9 cellular contexts compared by ENCODE assay signal in genomic region chr20:44552950-44553908, GRCh38. TPM values are rescaled to one million over a fixed set of nuclear protein-coding genes. Genes with fewer than 3 reads are reported as not detected.
DNase-seq lines count a peak whose midpoint lies in the region; ATAC-seq and TF ChIP-seq lines count a peak whose summit lies in the region.
"Had no signal": no experiment of that assay in that cellular context is flagged by ENCODE, and none has a peak within 500 bp of the region (broad histone marks: within the 10 kb centered on the region; RNA-seq: fewer than 3 reads in every experiment).

No MANE protein-coding gene starts in this region.

- TF ChIP-seq CTCF in BJ (IDR thresholded peaks at IDR 0.05; ENCODE audit: insufficient read depth, low read depth, low read length): no peak
- no peak for TF ChIP-seq CTCF in astrocyte of the spinal cord (IDR thresholded peaks at IDR 0.05; ENCODE audit: low read depth, low read length)

- in situ Hi-C loops in astrocyte of the spinal cord (cut with HindIII; ENCODE audit: low sequenced_read_pairs): no loop called here

- no peaks in the 10 kb centered on the region for H3K79me2 ChIP-seq in mesendoderm (ENCODE audit: control insufficient read depth, insufficient read depth, low read length)

- DNase-seq in BJ (ENCODE audit: low read depth) (peak; percentile 77), astrocyte of the spinal cord (ENCODE audit: low read depth, low spot score) (peak; percentile 86), mesendoderm (no peak), H7 (no peak), sciatic nerve (ENCODE audit: low spot score) (no peak), OCI-M2 (lab: John Stamatoyannopoulos, UW; ENCODE audit: unreplicated experiment) (no peak)

- H3K27me3 ChIP-seq in BJ (ENCODE audit: control insufficient read depth, insufficient read depth, low read length): no peaks in the 10 kb centered on the region
- H3K27me3 ChIP-seq in HUES64 (ENCODE audit: insufficient read depth, low read length): no peaks in the 10 kb centered on the region
- no peaks in the 10 kb centered on the region for H3K27me3 ChIP-seq in mesendoderm (ENCODE audit: insufficient read depth, low read length, poor library complexity)
- no peaks in the 10 kb centered on the region for H3K27me3 ChIP-seq in H7 (ENCODE audit: control insufficient read depth, insufficient read depth, low read length)
- H3K27me3 ChIP-seq: neutrophil had no signal

- POLR2A ChIA-PET in BJ (lab: Charles Lee): no interaction called here

- H4K8ac ChIP-seq in mesendoderm (ENCODE audit: low read depth, low read length): no peak overlapping the region

- no peak overlapping the region for H3K4ac ChIP-seq in mesendoderm (ENCODE audit: low read depth, low read length)

- ATAC-seq in GM21447 (IDR thresholded peaks at IDR 0.05; ENCODE audit: unreplicated experiment) (no peak), sciatic nerve (no peak)

- H3K56ac ChIP-seq in mesendoderm (ENCODE audit: low read length): peak overlapping the region; percentile 58

- no peak overlapping the region for H3K4me2 ChIP-seq in mesendoderm (ENCODE audit: low read length)

- no peak overlapping the region for H2BK15ac ChIP-seq in mesendoderm (replicated peaks; ENCODE audit: low read depth)

- H3K18ac ChIP-seq in mesendoderm (ENCODE audit: low read length): no peak overlapping the region

- H2BK5ac ChIP-seq in mesendoderm (ENCODE audit: low read length): no peak overlapping the region

- 77% methylated on average over 5 of the region's 6 CpGs for WGBS in HUES64
- no CpG with 5 or more reads among the region's 6 CpGs for WGBS in mesendoderm (ENCODE audit: extremely low coverage, insufficient coverage, low lambda C conversion rate)

- H3K36me3 ChIP-seq in BJ (ENCODE audit: control insufficient read depth, insufficient read depth, low read length): no peaks in the 10 kb centered on the region
- H3K36me3 ChIP-seq in HUES64 (ENCODE audit: insufficient read depth, low read length): no peaks in the 10 kb centered on the region
- H3K36me3 ChIP-seq in mesendoderm (ENCODE audit: control insufficient read depth, insufficient read depth, low read length): no peaks in the 10 kb centered on the region
- no peaks in the 10 kb centered on the region for H3K36me3 ChIP-seq in H7 (replicated peaks; ENCODE audit: control insufficient read depth, insufficient read depth, low read length)
- H3K36me3 ChIP-seq: neutrophil had no signal

- H3K9me3 ChIP-seq in HUES64 (ENCODE audit: insufficient read depth, low read depth, low read length): no peaks in the 10 kb centered on the region
- H3K9me3 ChIP-seq: neutrophil had no signal

- H3K27ac ChIP-seq in HUES64 (ENCODE audit: low read depth, low read length) (0 out of 2 replicates have a peak overlapping the region, but pooled peaks have one; percentile 0), mesendoderm (ENCODE audit: low read depth, low read length) (no peak overlapping the region)
- H3K27ac ChIP-seq: neutrophil had no signal

- H3K4me1 ChIP-seq in HUES64 (ENCODE audit: insufficient read depth, low read length): peaks cover 13% of the 10 kb centered on the region; the same call in 1 of the 2 replicates
- H3K4me1 ChIP-seq in mesendoderm (ENCODE audit: control insufficient read depth, low read depth, low read length): peaks cover 3% of the 10 kb centered on the region

- intact Hi-C loops in sciatic nerve (cut with DNase I): no loop called here

- CTCF ChIA-PET in BJ (lab: Yijun Ruan, JAX): interaction anchor here (0.8 to 2.1 kb wide), 9 partner anchors 11 to 242 kb away, joined by 3 to 5 read pairs (median 3); partner anchors contain the start of gene FITM2

- no peak overlapping the region for H3K23ac ChIP-seq in mesendoderm (ENCODE audit: low read length)

- no peak overlapping the region for H2BK120ac ChIP-seq in mesendoderm (ENCODE audit: low read depth, low read length)

- H2AK5ac ChIP-seq in mesendoderm (ENCODE audit: low read length): no peak overlapping the region

- H3K79me1 ChIP-seq in mesendoderm (ENCODE audit: low read length): peaks cover 2% of the 10 kb centered on the region

- peak overlapping the region; percentile 40 for H4K5ac ChIP-seq in mesendoderm (ENCODE audit: low read length)

- H3K9ac ChIP-seq in HUES64 (ENCODE audit: low read depth, low read length) (no peak overlapping the region), mesendoderm (ENCODE audit: low read length) (no peak overlapping the region)

- H3K4me3 ChIP-seq in BJ (ENCODE audit: low read depth, low read length) (no peak overlapping the region), HUES64 (ENCODE audit: low read length) (no peak overlapping the region), astrocyte of the spinal cord (ENCODE audit: low read depth, low read length) (no peak overlapping the region), mesendoderm (ENCODE audit: low read length) (no peak overlapping the region), H7 (ENCODE audit: insufficient read depth, low read depth, low read length) (no peak overlapping the region)

RNA-seq across cellular contexts. Expression of gene PKIG, which starts 29.1 kb away (rescaled TPM):
- 130 and 186 TPM in 2 replicates for polyA plus RNA-seq in BJ (2011; rRNA removed)
- polyA minus RNA-seq in BJ (2011; rRNA and poly(A)+ RNA removed): 46.1 and 52.6 TPM in 2 replicates
- polyA plus RNA-seq in HUES64 (2013, experiment 1 of 2): 39.9 TPM
- 48.4 TPM for polyA plus RNA-seq in HUES64 (2013, experiment 2 of 2)
- 49.6 TPM for polyA plus RNA-seq in mesendoderm (2013, experiment 1 of 2)
- polyA plus RNA-seq in mesendoderm (2013, experiment 2 of 2): 50.6 TPM
- 40.8 and 76.2 TPM in 2 replicates for total RNA-seq in H7 (2014; rRNA removed; shearing (Covaris generic))
- total RNA-seq in sciatic nerve: 38.2 TPM

RNA-seq across cellular contexts. Expression of gene SERINC3, which starts 31.4 kb away (rescaled TPM):
- polyA plus RNA-seq in BJ (2011; rRNA removed): 284 and 333 TPM in 2 replicates
- 255 and 406 TPM in 2 replicates for polyA minus RNA-seq in BJ (2011; rRNA and poly(A)+ RNA removed)
- polyA plus RNA-seq in HUES64 (2013, experiment 1 of 2): 30.7 TPM
- polyA plus RNA-seq in HUES64 (2013, experiment 2 of 2): 35.3 TPM
- 66.1 TPM for polyA plus RNA-seq in mesendoderm (2013, experiment 1 of 2)
- 66.8 TPM for polyA plus RNA-seq in mesendoderm (2013, experiment 2 of 2)
- total RNA-seq in H7 (2014; rRNA removed; shearing (Covaris generic)): 36.7 and 46.4 TPM in 2 replicates
- total RNA-seq in sciatic nerve: 114 TPM

Comparison
In these comparisons a context has a peak if more than half of its experiments do, and no peak if none do; other contexts are left out.
1. DNase-seq: peak in BJ (single experiment) and astrocyte of the spinal cord (single experiment); none in mesendoderm (single experiment), H7 (single experiment), sciatic nerve (single experiment) and OCI-M2 (single experiment).